Comparison of ENCODE assay signal across 35 cellular contexts in genomic region chr5:175328687-175329086, GRCh38.
"Had no signal": no experiment of that assay in that cellular context is flagged by ENCODE, and none has a peak within 500 bp of the region (broad histone marks: within the 10 kb centered on the region; RNA-seq: fewer than 3 reads in every experiment).

No MANE protein-coding gene starts in this region.

- ATAC-seq: activated CD4-positive, alpha-beta T cell treated with anti-CD3 and anti-CD28 coated beads for 36 hours; activated CD8-positive, alpha-beta memory T cell treated with anti-CD3 and anti-CD28 coated beads, Interleukin-2, amount 10 ng/mL, durations not matched to agents 7 days and 5 days; activated CD8-positive, alpha-beta T cell treated with anti-CD3 and anti-CD28 coated beads, Interleukin-2, amount 10 ng/mL, durations not matched to agents 7 days and 5 days; activated naive CD8-positive, alpha-beta T cell treated with anti-CD3 and anti-CD28 coated beads, Interleukin-2, amount 50 U/mL, for 24 hours had no signal

- H3K4me1 ChIP-seq: ascending aorta had no signal

- H3K27me3 ChIP-seq: ascending aorta, cardiac muscle cell had no signal

- H3K27ac ChIP-seq: ascending aorta, cardiac muscle cell, VCaP had no signal

- H3K4me3 Mint-ChIP-seq: activated B cell treated with CpG ODN at 0.5 μM for 24 hours; activated CD4-positive, alpha-beta memory T cell treated with anti-CD3 and anti-CD28 coated beads, Interleukin-2, amount 10 ng/mL, durations not matched to agents 7 days and 5 days; activated CD4-positive, alpha-beta T cell treated with anti-CD3 and anti-CD28 coated beads for 36 hours; activated CD4-positive, alpha-beta T cell treated with anti-CD3 and anti-CD28 coated beads, Interleukin-2, amount 10 ng/mL, durations not matched to agents 7 days and 5 days; activated CD8-positive, alpha-beta memory T cell treated with anti-CD3 and anti-CD28 coated beads, Interleukin-2, amount 10 ng/mL, durations not matched to agents 7 days and 5 days; activated CD8-positive, alpha-beta T cell treated with anti-CD3 and anti-CD28 coated beads, Interleukin-2, amount 10 ng/mL, durations not matched to agents 7 days and 5 days; activated naive CD4-positive, alpha-beta T cell treated with anti-CD3 and anti-CD28 coated beads, Interleukin-2, amount 10 ng/mL, durations not matched to agents 7 days and 5 days; activated naive CD4-positive, alpha-beta T cell treated with anti-CD3 and anti-CD28 coated beads, Interleukin-2, amount 50 U/mL, for 24 hours; activated naive CD8-positive, alpha-beta T cell; activated naive CD8-positive, alpha-beta T cell treated with anti-CD3 and anti-CD28 coated beads, Interleukin-2, amount 10 ng/mL, durations not matched to agents 7 days and 5 days; activated naive CD8-positive, alpha-beta T cell treated with anti-CD3 and anti-CD28 coated beads, Interleukin-2, amount 50 U/mL, for 24 hours; activated T-cell treated with anti-CD3 and anti-CD28 coated beads, Interleukin-2, amount 50 U/mL, for 24 hours; brain; central memory CD8-positive, alpha-beta T cell; T-helper 1 cell treated with Interleukin-12 subunit alpha and Interleukin-12 subunit beta and Interleukin-4 antibody, amounts not matched to agents 30 μg/mL and 1 μg/mL, for 36 hours; T-helper 2 cell treated with Interferon-gamma antibody and Interleukin-4, amounts not matched to agents 5 μg/mL and 100 μg/mL, for 36 hours had no signal

- H3K27ac Mint-ChIP-seq: activated B cell treated with CpG ODN at 0.5 μM for 24 hours; activated CD4-positive, alpha-beta memory T cell treated with anti-CD3 and anti-CD28 coated beads, Interleukin-2, amount 10 ng/mL, durations not matched to agents 7 days and 5 days; activated CD4-positive, alpha-beta T cell treated with anti-CD3 and anti-CD28 coated beads for 36 hours; activated CD4-positive, alpha-beta T cell treated with anti-CD3 and anti-CD28 coated beads, Interleukin-2, amount 10 ng/mL, durations not matched to agents 7 days and 5 days; activated CD8-positive, alpha-beta memory T cell treated with anti-CD3 and anti-CD28 coated beads, Interleukin-2, amount 10 ng/mL, durations not matched to agents 7 days and 5 days; activated CD8-positive, alpha-beta T cell treated with anti-CD3 and anti-CD28 coated beads, Interleukin-2, amount 10 ng/mL, durations not matched to agents 7 days and 5 days; activated naive CD4-positive, alpha-beta T cell treated with anti-CD3 and anti-CD28 coated beads, Interleukin-2, amount 10 ng/mL, durations not matched to agents 7 days and 5 days; activated naive CD4-positive, alpha-beta T cell treated with anti-CD3 and anti-CD28 coated beads, Interleukin-2, amount 50 U/mL, for 24 hours; activated naive CD8-positive, alpha-beta T cell; activated naive CD8-positive, alpha-beta T cell treated with anti-CD3 and anti-CD28 coated beads, Interleukin-2, amount 10 ng/mL, durations not matched to agents 7 days and 5 days; activated naive CD8-positive, alpha-beta T cell treated with anti-CD3 and anti-CD28 coated beads, Interleukin-2, amount 50 U/mL, for 24 hours; activated T-cell treated with anti-CD3 and anti-CD28 coated beads, Interleukin-2, amount 50 U/mL, for 24 hours; activated T-helper 2 cell treated with anti-CD3 and anti-CD28 coated beads, Interferon-gamma antibody, Interleukin-2, Interleukin-4, amounts not matched to agents 10 μg/mL and 5 μg/mL and 100 μg/mL, durations not matched to agents 14 hours and 24 hours and 36 hours; brain; T-helper 1 cell treated with Interleukin-12 subunit alpha and Interleukin-12 subunit beta and Interleukin-4 antibody, amounts not matched to agents 30 μg/mL and 1 μg/mL, for 36 hours; T-helper 2 cell treated with Interferon-gamma antibody and Interleukin-4, amounts not matched to agents 5 μg/mL and 100 μg/mL, for 36 hours had no signal

- H3K4me1 Mint-ChIP-seq: activated B cell treated with CpG ODN at 0.5 μM for 24 hours; activated CD4-positive, alpha-beta memory T cell treated with anti-CD3 and anti-CD28 coated beads, Interleukin-2, amount 10 ng/mL, durations not matched to agents 7 days and 5 days; activated CD4-positive, alpha-beta T cell treated with anti-CD3 and anti-CD28 coated beads for 36 hours; activated CD4-positive, alpha-beta T cell treated with anti-CD3 and anti-CD28 coated beads, Interleukin-2, amount 10 ng/mL, durations not matched to agents 7 days and 5 days; activated CD8-positive, alpha-beta memory T cell treated with anti-CD3 and anti-CD28 coated beads, Interleukin-2, amount 10 ng/mL, durations not matched to agents 7 days and 5 days; activated naive CD4-positive, alpha-beta T cell treated with anti-CD3 and anti-CD28 coated beads, Interleukin-2, amount 10 ng/mL, durations not matched to agents 7 days and 5 days; activated naive CD4-positive, alpha-beta T cell treated with anti-CD3 and anti-CD28 coated beads, Interleukin-2, amount 50 U/mL, for 24 hours; activated naive CD8-positive, alpha-beta T cell treated with anti-CD3 and anti-CD28 coated beads, Interleukin-2, amount 10 ng/mL, durations not matched to agents 7 days and 5 days; activated naive CD8-positive, alpha-beta T cell treated with anti-CD3 and anti-CD28 coated beads, Interleukin-2, amount 50 U/mL, for 24 hours; brain; central memory CD8-positive, alpha-beta T cell had no signal

- H3K4me3 ChIP-seq: ascending aorta, cardiac muscle cell had no signal

- H3K36me3 Mint-ChIP-seq: activated CD8-positive, alpha-beta memory T cell treated with anti-CD3 and anti-CD28 coated beads, Interleukin-2, amount 10 ng/mL, durations not matched to agents 7 days and 5 days; activated naive CD4-positive, alpha-beta T cell treated with anti-CD3 and anti-CD28 coated beads, Interleukin-2, amount 10 ng/mL, durations not matched to agents 7 days and 5 days; activated naive CD4-positive, alpha-beta T cell treated with anti-CD3 and anti-CD28 coated beads, Interleukin-2, amount 50 U/mL, for 24 hours; activated naive CD8-positive, alpha-beta T cell; activated naive CD8-positive, alpha-beta T cell treated with anti-CD3 and anti-CD28 coated beads, Interleukin-2, amount 10 ng/mL, durations not matched to agents 7 days and 5 days; brain had no signal

- H3K27me3 Mint-ChIP-seq: activated B cell treated with CpG ODN at 0.5 μM for 24 hours; activated CD4-positive, alpha-beta memory T cell treated with anti-CD3 and anti-CD28 coated beads, Interleukin-2, amount 10 ng/mL, durations not matched to agents 7 days and 5 days; activated CD4-positive, alpha-beta T cell treated with anti-CD3 and anti-CD28 coated beads, Interleukin-2, amount 10 ng/mL, durations not matched to agents 7 days and 5 days; activated CD8-positive, alpha-beta memory T cell treated with anti-CD3 and anti-CD28 coated beads, Interleukin-2, amount 10 ng/mL, durations not matched to agents 7 days and 5 days; activated naive CD4-positive, alpha-beta T cell treated with anti-CD3 and anti-CD28 coated beads, Interleukin-2, amount 10 ng/mL, durations not matched to agents 7 days and 5 days; activated naive CD8-positive, alpha-beta T cell treated with anti-CD3 and anti-CD28 coated beads, Interleukin-2, amount 10 ng/mL, durations not matched to agents 7 days and 5 days had no signal

- DNase-seq: activated B cell treated with CpG ODN at 0.5 μM for 24 hours; activated CD4-positive, alpha-beta memory T cell treated with anti-CD3 and anti-CD28 coated beads, Interleukin-2, amount 10 ng/mL, durations not matched to agents 7 days and 5 days; activated CD4-positive, alpha-beta T cell treated with anti-CD3 and anti-CD28 coated beads for 36 hours; activated CD4-positive, alpha-beta T cell treated with anti-CD3 and anti-CD28 coated beads for 48 hours; activated CD4-positive, alpha-beta T cell treated with anti-CD3 and anti-CD28 coated beads, Interleukin-2, amount 10 ng/mL, durations not matched to agents 7 days and 5 days; activated CD4-positive, alpha-beta T cell treated with anti-CD3 and anti-CD28 coated beads, Interleukin-2, amount 50 U/mL, for 48 hours; activated CD4-positive, CD25-positive, alpha-beta regulatory T cell treated with anti-CD3 and anti-CD28 coated beads, Interleukin-2, amount 50 U/mL, for 72 hours; activated CD8-positive, alpha-beta memory T cell treated with anti-CD3 and anti-CD28 coated beads for 24 hours; activated CD8-positive, alpha-beta memory T cell treated with anti-CD3 and anti-CD28 coated beads, Interleukin-2, amount 10 ng/mL, durations not matched to agents 7 days and 5 days; activated CD8-positive, alpha-beta memory T cell treated with anti-CD3 and anti-CD28 coated beads, Interleukin-2, amount 50 U/mL, for 48 hours; activated CD8-positive, alpha-beta T cell treated with anti-CD3 and anti-CD28 coated beads, Interleukin-2, amount 10 ng/mL, durations not matched to agents 7 days and 5 days; activated effector memory CD4-positive, alpha-beta T cell treated with Interleukin-2 at 50 U/mL for 16 hours; activated gamma-delta T cell; activated naive CD4-positive, alpha-beta T cell treated with anti-CD3 and anti-CD28 coated beads, Interleukin-2, amount 10 ng/mL, durations not matched to agents 7 days and 5 days; activated naive CD4-positive, alpha-beta T cell treated with Interleukin-2 at 50 U/mL for 16 hours; activated naive CD8-positive, alpha-beta T cell treated with anti-CD3 and anti-CD28 coated beads, Interleukin-2, amount 10 ng/mL, durations not matched to agents 7 days and 5 days; activated naive CD8-positive, alpha-beta T cell treated with anti-CD3 and anti-CD28 coated beads, Interleukin-2, amount 50 U/mL, for 24 hours; activated T-cell treated with anti-CD3 and anti-CD28 coated beads, Interleukin-2, amount 50 U/mL, for 24 hours; activated T-cell treated with anti-CD3 and anti-CD28 coated beads, Interleukin-2, amount 50 U/mL, for 48 hours; amygdala; anterior cingulate cortex; caudate nucleus; cerebellar nuclear complex; T-helper 2 cell; T-helper 9 cell had no signal

- H3K36me3 ChIP-seq: ascending aorta, cardiac muscle cell had no signal

- H3K9me3 Mint-ChIP-seq: activated CD4-positive, alpha-beta memory T cell treated with anti-CD3 and anti-CD28 coated beads, Interleukin-2, amount 10 ng/mL, durations not matched to agents 7 days and 5 days; activated CD4-positive, alpha-beta T cell treated with anti-CD3 and anti-CD28 coated beads, Interleukin-2, amount 10 ng/mL, durations not matched to agents 7 days and 5 days; activated naive CD4-positive, alpha-beta T cell treated with anti-CD3 and anti-CD28 coated beads, Interleukin-2, amount 10 ng/mL, durations not matched to agents 7 days and 5 days; activated naive CD4-positive, alpha-beta T cell treated with anti-CD3 and anti-CD28 coated beads, Interleukin-2, amount 50 U/mL, for 24 hours; activated naive CD8-positive, alpha-beta T cell treated with anti-CD3 and anti-CD28 coated beads, Interleukin-2, amount 10 ng/mL, durations not matched to agents 7 days and 5 days; activated T-cell treated with anti-CD3 and anti-CD28 coated beads, Interleukin-2, amount 50 U/mL, for 24 hours; activated T-helper 2 cell treated with anti-CD3 and anti-CD28 coated beads, Interferon-gamma antibody, Interleukin-2, Interleukin-4, amounts not matched to agents 10 μg/mL and 5 μg/mL and 100 μg/mL, durations not matched to agents 14 hours and 24 hours and 36 hours; T-helper 2 cell treated with Interferon-gamma antibody and Interleukin-4, amounts not matched to agents 5 μg/mL and 100 μg/mL, for 36 hours had no signal

- H3K9me3 ChIP-seq: ascending aorta had no signal
